ENCODE assay signal across 1 cellular context in the genomic region with DNA sequence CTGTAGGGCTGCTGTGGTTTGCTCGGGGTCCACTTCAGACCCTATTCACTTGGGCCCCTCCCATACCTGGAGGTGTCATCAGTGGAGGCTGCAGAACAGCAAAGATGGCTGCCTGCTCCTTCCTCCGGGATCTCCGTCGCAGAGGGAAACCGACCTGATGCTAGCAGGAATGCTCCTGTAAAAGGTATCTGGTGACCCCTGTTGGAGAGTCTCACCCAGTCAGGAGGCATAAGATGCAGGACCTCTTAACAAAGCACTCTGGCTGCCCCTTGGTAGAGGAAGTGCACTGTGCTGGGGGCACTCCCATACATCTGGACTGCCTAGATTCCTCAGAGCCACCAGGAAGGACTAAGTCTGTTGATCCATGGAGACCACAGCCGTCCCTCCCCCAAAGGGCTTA.
TF ChIP-seq lines count a peak whose summit lies in the region.

No MANE protein-coding gene starts in this region.

TF ChIP-seq in WTC11, 78 proteins besides CTCF, POLR2A, EP300 and RAD21 (continued from another document):
- TF ChIP-seq, protein P1, sequence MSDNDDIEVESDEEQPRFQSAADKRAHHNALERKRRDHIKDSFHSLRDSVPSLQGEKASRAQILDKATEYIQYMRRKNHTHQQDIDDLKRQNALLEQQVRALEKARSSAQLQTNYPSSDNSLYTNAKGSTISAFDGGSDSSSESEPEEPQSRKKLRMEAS (CRISPR knock-in tag; IDR thresholded peaks at IDR 0.05): peak; percentile 47; the same call in 1 of the 2 replicates
- no peak for TF ChIP-seq SMAD3 (CRISPR knock-in tag; IDR thresholded peaks at IDR 0.05; ENCODE audit: borderline replicate concordance)
- TF ChIP-seq MYBL2 (CRISPR knock-in tag; IDR thresholded peaks at IDR 0.05): no peak
